Comparison of ENCODE assay signal across 9 cellular contexts in genomic region chr1:154431586-154432373, GRCh38. TPM values are rescaled to one million over a fixed set of nuclear protein-coding genes. Genes with fewer than 3 reads are reported as not detected.
DNase-seq lines count a peak whose midpoint lies in the region; ATAC-seq and TF ChIP-seq lines count a peak whose summit lies in the region.
"Had no signal": no experiment of that assay in that cellular context is flagged by ENCODE, and none has a peak within 500 bp of the region (broad histone marks: within the 10 kb centered on the region; RNA-seq: fewer than 3 reads in every experiment).

No MANE protein-coding gene starts in this region.

- H3K4me1 ChIP-seq in Panc1 (ENCODE audit: control insufficient read depth, insufficient read depth, low read length) = peaks cover 9% of the 10 kb centered on the region
- H3K4me1 ChIP-seq in osteoblast (ENCODE audit: insufficient read depth, low read length) = peaks cover 26% of the 10 kb centered on the region

- in situ Hi-C loops in Panc1 (cut with HindIII; ENCODE audit: low pct_unique_long_range_greater_than_20kb, low sequenced_read_pairs) = no loop called here

- H3K9me3 ChIP-seq in Panc1 (ENCODE audit: control insufficient read depth, insufficient read depth, low read depth, low read length) (no peaks in the 10 kb centered on the region), osteoblast (ENCODE audit: low read depth, low read length) (no peaks in the 10 kb centered on the region)
- H3K9me3 ChIP-seq: body of pancreas had no signal

- H3K4me2 ChIP-seq in osteoblast (ENCODE audit: insufficient read depth, low read length) = peak overlapping the region; percentile 1

- H3K4me3 Mint-ChIP-seq in central memory CD8-positive, alpha-beta T cell = peak overlapping the region; percentile 21

- no peak overlapping the region for H3K4me3 ChIP-seq in Panc1 (ENCODE audit: low read depth in 2 of 2, low read length in 2 of 2)
- no peak overlapping the region for H3K4me3 ChIP-seq in osteoblast (ENCODE audit: insufficient read depth, low read length)
- H3K4me3 ChIP-seq: body of pancreas had no signal

- peak overlapping the region; percentile 30; the same call in 1 of the 2 replicates for H3K27ac ChIP-seq in C4-2B
- no peak overlapping the region for H3K27ac ChIP-seq in Panc1 (ENCODE audit: low read length)
- H3K27ac ChIP-seq in osteoblast (ENCODE audit: low read depth, low read length) = peak overlapping the region; percentile 62
- H3K27ac ChIP-seq: body of pancreas had no signal

- no peaks in the 10 kb centered on the region for H3K9me3 Mint-ChIP-seq in central memory CD8-positive, alpha-beta T cell

- CTCF ChIA-PET in Panc1 (lab: Charles Lee) = no interaction called here

- H4K20me1 ChIP-seq in osteoblast (ENCODE audit: insufficient read depth, low read length) = no peaks in the 10 kb centered on the region

- H2AFZ ChIP-seq in osteoblast (ENCODE audit: low read length) = no peak overlapping the region

- no TSS peak for BruUV-seq in Panc1 (replicated peaks; lab: Mats Ljungman, UMichigan)

- POLR2A ChIA-PET in Panc1 (lab: Charles Lee) = no interaction called here

- peaks cover 6% of the 10 kb centered on the region for H3K36me3 Mint-ChIP-seq in central memory CD8-positive, alpha-beta T cell (ENCODE audit: insufficient read depth)

- no peak for ATAC-seq in Panc1
- peak; percentile 87 for ATAC-seq in central memory CD8-positive, alpha-beta T cell (replicated peaks; ENCODE audit: extremely low read depth, poor library complexity, severe bottlenecking)
- no peak for ATAC-seq in HG03159 (IDR thresholded peaks at IDR 0.05; ENCODE audit: unreplicated experiment)
- ATAC-seq in GM21529 (IDR thresholded peaks at IDR 0.05; ENCODE audit: unreplicated experiment) = no peak
- ATAC-seq in GM21447 (IDR thresholded peaks at IDR 0.05; ENCODE audit: unreplicated experiment) = no peak
- ATAC-seq: body of pancreas had no signal

- TF ChIP-seq CTCF in C4-2B (conservative IDR thresholded peaks at IDR 0.05) = no peak
- TF ChIP-seq CTCF in Panc1 (IDR thresholded peaks at IDR 0.05) = no peak
- no peak for TF ChIP-seq CTCF in osteoblast (IDR thresholded peaks at IDR 0.05; ENCODE audit: extremely low read depth, low read depth, low read length)

- peak overlapping the region; percentile 30 for H3K27ac Mint-ChIP-seq in central memory CD8-positive, alpha-beta T cell (ENCODE audit: low read depth)

- H3K27me3 ChIP-seq in Panc1 (ENCODE audit: control insufficient read depth, insufficient read depth, low read length) (no peaks in the 10 kb centered on the region), osteoblast (ENCODE audit: insufficient read depth, low read length) (no peaks in the 10 kb centered on the region)
- H3K27me3 ChIP-seq: body of pancreas had no signal

- intact Hi-C loops in Panc1 (cut with micrococcal nuclease; ENCODE audit: unreplicated experiment) = no loop called here

- H3K27me3 Mint-ChIP-seq in central memory CD8-positive, alpha-beta T cell = no peaks in the 10 kb centered on the region

- DNase-seq in Panc1 (ENCODE audit: low read depth, low spot score) (peak; percentile 78), osteoblast (ENCODE audit: insufficient read length, low spot score, missing footprints) (peak; percentile 89), AML-193 (lab: John Stamatoyannopoulos, UW) (no peak)
- no peak for DNase-seq in central memory CD8-positive, alpha-beta T cell (ENCODE audit: low spot score in 2 of 2)

- peaks cover 14% of the 10 kb centered on the region for H3K4me1 Mint-ChIP-seq in central memory CD8-positive, alpha-beta T cell

- peaks cover 4% of the 10 kb centered on the region for H3K79me2 ChIP-seq in osteoblast (ENCODE audit: insufficient read depth, low read length)

- H3K36me3 ChIP-seq in Panc1 (ENCODE audit: control insufficient read depth, insufficient read depth, low read length) = no peaks in the 10 kb centered on the region
- H3K36me3 ChIP-seq in osteoblast (ENCODE audit: insufficient read depth, low read length) = no peaks in the 10 kb centered on the region

RNA-seq across cellular contexts. Expression of gene IL6R, which starts 26.6 kb away (rescaled TPM):
- total RNA-seq in Panc1 (2021; ENCODE audit: unreplicated experiment) = 12.2 TPM
- polyA plus RNA-seq in Panc1 (2012; ENCODE audit: insufficient read length) = 14.1 TPM
- 5.3 and 8.0 TPM in 2 replicates for total RNA-seq in osteoblast

Comparison
In these comparisons a context has a peak if more than half of its experiments do, and no peak if none do; other contexts are left out.
1. DNase-seq: peak in Panc1 (single experiment) and osteoblast (single experiment); none in central memory CD8-positive, alpha-beta T cell (0 of 2) and AML-193 (0 of 2).